ENCODE assay signal across 7 cellular contexts in the genomic region with DNA sequence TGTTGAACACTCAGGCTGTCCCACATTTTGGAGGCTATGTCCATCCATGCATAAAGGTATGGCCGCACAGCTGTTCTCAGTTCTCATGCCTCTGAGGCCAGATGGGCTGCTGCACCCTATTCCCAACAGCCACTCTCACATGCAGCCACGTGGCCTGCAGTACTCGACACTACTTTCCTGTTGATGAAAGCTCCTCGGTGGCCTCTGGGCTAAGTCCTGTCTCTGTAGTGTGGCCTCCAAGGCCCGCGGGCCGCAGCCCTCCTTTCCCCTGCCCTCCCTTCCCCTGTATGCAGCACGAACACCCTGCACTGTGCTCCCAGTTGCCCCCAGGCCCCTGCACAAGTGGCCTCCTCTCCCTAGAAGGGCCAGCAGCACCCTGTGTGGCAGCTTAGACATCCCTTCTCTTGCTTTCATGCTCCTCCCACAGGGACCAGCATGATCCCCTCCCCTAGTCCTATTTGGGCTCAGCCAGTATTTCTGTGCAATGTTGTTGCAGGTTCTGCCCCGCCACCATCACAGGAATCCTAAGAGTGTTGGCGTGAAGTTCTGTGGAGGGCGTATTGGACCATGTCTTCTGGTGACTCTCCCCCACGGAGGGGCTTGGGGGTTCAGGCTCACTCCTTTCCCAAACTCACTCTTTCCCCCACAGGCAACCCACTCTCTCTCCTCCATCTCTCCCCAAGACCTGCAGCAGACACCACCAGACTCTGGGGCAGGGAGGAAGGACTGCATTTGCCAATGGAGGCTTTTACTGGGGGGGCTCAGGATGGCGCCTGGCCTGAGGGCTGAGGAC.
DNase-seq lines count a peak whose midpoint lies in the region; ATAC-seq, FAIRE-seq and TF ChIP-seq lines count a peak whose summit lies in the region.
"Not testable (repeated sequence)": the region's sequence is repeated elsewhere in the genome, so short reads cannot be mapped to it uniquely, and the experiment has no call there.

No MANE protein-coding gene starts in this region.

- not testable (repeated sequence) for H3K4me1 ChIP-seq in HUES6 (ENCODE audit: control insufficient read depth, insufficient read depth, low read length); K562 (replicated peaks in 1 of 2; ENCODE audit: control insufficient read depth in 2 of 2, insufficient read depth in 2 of 2, low read length in 2 of 2); right atrium auricular region; HepG2 (ENCODE audit: insufficient read depth, low read length); sigmoid colon

- 1% methylated on average over 13 of the region's 13 CpGs for WGBS in K562 (ENCODE audit: insufficient coverage, low coverage, missing lambda C conversion rate)
- WGBS in HepG2 (ENCODE audit: low lambda C conversion rate): 41% methylated on average over 13 of the region's 13 CpGs
- 88 to 89% methylated on average over 13 of the region's 13 CpGs for WGBS in sigmoid colon, 2 donors

- H3K9me3 ChIP-seq in HUES6 (ENCODE audit: control insufficient read depth, insufficient read depth, low read depth, low read length): peaks cover 51% of the 10 kb centered on the region; the same call in 1 of the 2 replicates
- H3K9me3 ChIP-seq in K562 (replicated peaks; ENCODE audit: control insufficient read depth, insufficient read depth, low read depth, low read length); right atrium auricular region; HepG2 (ENCODE audit: low read length); sigmoid colon: not testable (repeated sequence)

- not testable (repeated sequence) for H3K4me3 Mint-ChIP-seq in natural killer cell

- not testable (repeated sequence) for H3K36me3 Mint-ChIP-seq in natural killer cell

- not testable (repeated sequence) for H3K36me3 ChIP-seq in HUES6 (ENCODE audit: control insufficient read depth, insufficient read depth, low read length); K562 (ENCODE audit: control insufficient read depth, insufficient read depth, low read length); right atrium auricular region; HepG2 (replicated peaks in 1 of 2; ENCODE audit: control insufficient read depth in 1 of 2, insufficient read depth in 2 of 2, low read length in 2 of 2); sigmoid colon

- not testable (repeated sequence) for H3K27ac Mint-ChIP-seq in natural killer cell

- H2AFZ ChIP-seq in K562 (ENCODE audit: low read depth, low read length): peak overlapping the region; percentile 45; the same call in 1 of the 2 replicates
- not testable (repeated sequence) for H2AFZ ChIP-seq in HepG2 (ENCODE audit: low read length)

- FAIRE-seq in K562 (lab: Jason Lieb, UNC); HepG2 (lab: Jason Lieb, UNC): not testable (repeated sequence)

- H3K9me3 Mint-ChIP-seq in natural killer cell: not testable (repeated sequence)

- peaks cover 26 to 39% of the 10 kb centered on the region in 2 donors for H3K27me3 Mint-ChIP-seq in natural killer cell (ENCODE audit: low read depth in 2 of 2)

- CTCF ChIA-PET in K562 (lab: Yijun Ruan, JAX; ENCODE audit: low intra/inter-chr PET ratio); HepG2 (lab: Yijun Ruan, JAX; ENCODE audit: low intra/inter-chr PET ratio, low total read pairs): not testable (repeated sequence)

- H3K27ac ChIP-seq in HUES6 (ENCODE audit: low read depth, low read length); K562 (ENCODE audit: extremely low read depth, low read depth, low read length); right atrium auricular region; HepG2 (ENCODE audit: extremely low read length, insufficient read depth, low read length); sigmoid colon: not testable (repeated sequence)

- H3K27me3 ChIP-seq in HUES6 (ENCODE audit: control insufficient read depth, insufficient read depth, low read length): peaks cover 59% of the 10 kb centered on the region
- H3K27me3 ChIP-seq in K562 (ENCODE audit: control insufficient read depth in 2 of 2, insufficient read depth in 2 of 2, low read length in 2 of 2): peaks cover 6 to 16% of the 10 kb centered on the region in 2 experiments; a peak in 3 of 5 replicates
- not testable (repeated sequence) for H3K27me3 ChIP-seq in right atrium auricular region
- peaks cover 0 to 21% of the 10 kb centered on the region in 2 experiments; a peak in 3 of 5 replicates for H3K27me3 ChIP-seq in HepG2 (ENCODE audit: control insufficient read depth in 1 of 2, insufficient read depth in 2 of 2, low read length in 2 of 2)
- peaks cover 9 to 45% (median 23%) of the 10 kb centered on the region in 3 donors for H3K27me3 ChIP-seq in sigmoid colon

- peaks cover 7 to 13% of the 10 kb centered on the region in 2 donors for H3K4me1 Mint-ChIP-seq in natural killer cell

- in situ Hi-C loops in K562 (cut with MboI): loop anchor here (5.0 kb wide), 1 partner anchor 85 kb away; no protein-coding TSS in a partner anchor
- in situ Hi-C loops in HepG2 (cut with HindIII; ENCODE audit: extremely low pct_ligation_motif_present, low pct_unique_long_range_greater_than_20kb): not testable (repeated sequence)

- not testable (repeated sequence) for H3K9ac ChIP-seq in HUES6 (ENCODE audit: low read length); K562 (ENCODE audit: insufficient read depth in 1 of 2, low read depth in 2 of 2, low read length in 2 of 2); HepG2 (ENCODE audit: insufficient read depth, low read depth, low read length)

- peak overlapping the region; percentile 34; the same call in 1 of the 2 replicates for H3K4me3 ChIP-seq in HUES6 (ENCODE audit: low read depth, low read length)
- H3K4me3 ChIP-seq in K562; right atrium auricular region; HepG2 (replicated peaks in 1 of 3; ENCODE audit: insufficient read depth in 1 of 3, low read depth in 2 of 3, low read length in 3 of 3); sigmoid colon: not testable (repeated sequence)

- not testable (repeated sequence) for TF ChIP-seq CTCF in K562 (IDR thresholded peaks at IDR 0.05 in 2 of 3, conservative IDR thresholded peaks at IDR 0.05 in 1 of 3; ENCODE audit: insufficient read depth in 2 of 3, low read depth in 1 of 3, low read length in 3 of 3); right atrium auricular region (IDR thresholded peaks at IDR 0.05); HepG2 (CRISPR knock-in tag; IDR thresholded peaks at IDR 0.05); natural killer cell (IDR thresholded peaks at IDR 0.05); sigmoid colon (IDR thresholded peaks at IDR 0.05)

- intact Hi-C loops in K562 (cut with micrococcal nuclease); HepG2 (cut with micrococcal nuclease; ENCODE audit: unreplicated experiment); natural killer cell (cut with micrococcal nuclease); sigmoid colon (cut with DNase I): not testable (repeated sequence)

- not testable (repeated sequence) for H3K4me2 ChIP-seq in K562 (ENCODE audit: insufficient read depth, low read length); HepG2 (ENCODE audit: low read depth, low read length)

- not testable (repeated sequence) for TF ChIP-seq POLR2A in K562 (conservative IDR thresholded peaks at IDR 0.05); HepG2 (IDR thresholded peaks at IDR 0.05; ENCODE audit: insufficient read depth in 1 of 2, low read depth in 2 of 2, low read length in 2 of 2); sigmoid colon (IDR thresholded peaks at IDR 0.05)

- not testable (repeated sequence) for H3K79me2 ChIP-seq in K562 (ENCODE audit: control insufficient read depth, insufficient read depth, low read length); HepG2 (ENCODE audit: insufficient read depth, low read length)

- POLR2A ChIA-PET in K562 (lab: Yijun Ruan, JAX); HepG2 (lab: Yijun Ruan, JAX): not testable (repeated sequence)

- TF ChIP-seq EP300 in K562 (IDR thresholded peaks at IDR 0.05; ENCODE audit: low read length); HepG2 (IDR thresholded peaks at IDR 0.05; ENCODE audit: low read depth in 2 of 2, low read length in 2 of 2); HepG2 (CRISPR knock-in tag; IDR thresholded peaks at IDR 0.05; ENCODE audit: borderline replicate concordance); sigmoid colon (IDR thresholded peaks at IDR 0.05): not testable (repeated sequence)

- ATAC-seq in K562, HepG2, natural killer cell: not testable (repeated sequence)

- BruUV-seq in K562 (replicated peaks; lab: Mats Ljungman, UMichigan); HepG2 (replicated peaks; lab: Mats Ljungman, UMichigan): not testable (repeated sequence)

- not testable (repeated sequence) for H4K20me1 ChIP-seq in K562 (replicated peaks; ENCODE audit: control insufficient read depth, insufficient read depth, low read length); HepG2 (ENCODE audit: insufficient read depth, low read length)

- not testable (repeated sequence) for H3K9me1 ChIP-seq in K562 (ENCODE audit: control insufficient read depth, insufficient read depth, low read length)

- peak; percentile 2 for DNase-seq in GM03348 (ENCODE audit: low spot score)
- not testable (repeated sequence) for DNase-seq in K562 (ENCODE audit: extremely low read depth in 1 of 4, low spot score in 3 of 4); HepG2 (ENCODE audit: low spot score)
- DNase-seq in right atrium auricular region (ENCODE audit: low spot score): peak; percentile 56
- DNase-seq in natural killer cell: peak; percentile 11
- DNase-seq in sigmoid colon: peak; percentile 61

- not testable (repeated sequence) for TF ChIP-seq RAD21 in K562 (CRISPR knock-in tag; conservative IDR thresholded peaks at IDR 0.05 in 1 of 2, IDR thresholded peaks at IDR 0.05 in 1 of 2); HepG2 (CRISPR knock-in tag; IDR thresholded peaks at IDR 0.05)

TF ChIP-seq in HepG2, 621 proteins besides CTCF, POLR2A, EP300 and RAD21:
- TF ChIP-seq MTA1 (CRISPR knock-in tag; IDR thresholded peaks at IDR 0.05; ENCODE audit: borderline replicate concordance): 0 out of 2 replicates have a peak, but pooled peaks have one; percentile 21
